In genomic region chr10:128628252-128628651, GRCh38 we compare ENCODE assay signal across 24 cellular contexts.
DNase-seq lines count a peak whose midpoint lies in the region; ATAC-seq, FAIRE-seq and TF ChIP-seq lines count a peak whose summit lies in the region.
"Had no signal": no experiment of that assay in that cellular context is flagged by ENCODE, and none has a peak within 500 bp of the region (broad histone marks: within the 10 kb centered on the region; RNA-seq: fewer than 3 reads in every experiment).

No MANE protein-coding gene starts in this region.

- H3K9me3 Mint-ChIP-seq in nephron progenitor cell (no peaks in the 10 kb centered on the region), progenitor cell of endocrine pancreas (ENCODE audit: low read depth) (no peaks in the 10 kb centered on the region)
- no peaks in the 10 kb centered on the region for H3K9me3 Mint-ChIP-seq in CD4-positive, alpha-beta T cell
- H3K9me3 Mint-ChIP-seq: CD14-positive monocyte; CD4-positive, CD25-positive, alpha-beta regulatory T cell; CD8-positive, alpha-beta T cell had no signal

- H4K20me1 ChIP-seq in K562 (replicated peaks; ENCODE audit: control insufficient read depth, insufficient read depth, low read length) (no peaks in the 10 kb centered on the region), osteoblast (ENCODE audit: insufficient read depth, low read length) (no peaks in the 10 kb centered on the region)
- H4K20me1 ChIP-seq: BLaER1 had no signal

- ATAC-seq in RWPE2 (ENCODE audit: low read depth) (no peak), K562 (no peak), GM19351 (IDR thresholded peaks at IDR 0.05; ENCODE audit: unreplicated experiment) (no peak)
- ATAC-seq in CD4-positive, alpha-beta T cell (ENCODE audit: poor library complexity): no peak
- ATAC-seq: CD8-positive, alpha-beta T cell had no signal

- H3K4me1 ChIP-seq in RWPE2 (ENCODE audit: insufficient read depth, poor library complexity, severe bottlenecking) (peaks cover 4% of the 10 kb centered on the region), K562 (replicated peaks in 1 of 2; ENCODE audit: control insufficient read depth in 2 of 2, insufficient read depth in 2 of 2, low read length in 2 of 2) (peaks cover 17 to 18% of the 10 kb centered on the region in 2 experiments; a peak in 4 of 5 replicates), osteoblast (ENCODE audit: insufficient read depth, low read length) (no peaks in the 10 kb centered on the region), SJCRH30 (no peaks in the 10 kb centered on the region)
- H3K4me1 ChIP-seq: BLaER1, Caco-2 had no signal

- H3K4me2 ChIP-seq in K562 (ENCODE audit: insufficient read depth, low read length) (no peak overlapping the region), osteoblast (ENCODE audit: insufficient read depth, low read length) (no peak overlapping the region)
- H3K4me2 ChIP-seq: BLaER1 had no signal

- H3K4me3 Mint-ChIP-seq in nephron progenitor cell: no peak overlapping the region
- H3K4me3 Mint-ChIP-seq in progenitor cell of endocrine pancreas (ENCODE audit: low read depth): no peak overlapping the region
- no peak overlapping the region for H3K4me3 Mint-ChIP-seq in CD4-positive, alpha-beta T cell
- H3K4me3 Mint-ChIP-seq: CD14-positive monocyte; CD4-positive, CD25-positive, alpha-beta regulatory T cell; CD8-positive, alpha-beta T cell had no signal

- WGBS in K562 (ENCODE audit: insufficient coverage, low coverage, missing lambda C conversion rate): 76% methylated on average over 6 of the region's 6 CpGs

- H3K9me3 ChIP-seq in RWPE2 (ENCODE audit: severe bottlenecking): peaks cover 8% of the 10 kb centered on the region
- peaks cover 2% of the 10 kb centered on the region; the same call in 1 of the 2 replicates for H3K9me3 ChIP-seq in K562 (replicated peaks; ENCODE audit: control insufficient read depth, insufficient read depth, low read depth, low read length)
- peaks cover 3% of the 10 kb centered on the region for H3K9me3 ChIP-seq in osteoblast (ENCODE audit: low read depth, low read length)
- no peaks in the 10 kb centered on the region for H3K9me3 ChIP-seq in SJCRH30 (replicated peaks)
- H3K9me3 ChIP-seq in CD4-positive, alpha-beta T cell (ENCODE audit: control insufficient read depth, low read length): no peaks in the 10 kb centered on the region
- H3K9me3 ChIP-seq: BE2C, BLaER1, Caco-2 had no signal

- TF ChIP-seq CTCF in RWPE2 (IDR thresholded peaks at IDR 0.05; ENCODE audit: poor library complexity, severe bottlenecking): no peak
- no peak for TF ChIP-seq CTCF in K562 (IDR thresholded peaks at IDR 0.05 in 2 of 3, conservative IDR thresholded peaks at IDR 0.05 in 1 of 3; ENCODE audit: insufficient read depth in 2 of 3, low read depth in 1 of 3, low read length in 3 of 3)
- no peak for TF ChIP-seq CTCF in nephron progenitor cell (IDR thresholded peaks at IDR 0.05)
- no peak for TF ChIP-seq CTCF in osteoblast (IDR thresholded peaks at IDR 0.05; ENCODE audit: extremely low read depth, low read depth, low read length)
- TF ChIP-seq CTCF in progenitor cell of endocrine pancreas (IDR thresholded peaks at IDR 0.05; ENCODE audit: unreplicated experiment): no peak
- TF ChIP-seq CTCF in CD4-positive, alpha-beta T cell (IDR thresholded peaks at IDR 0.05): no peak

- peak overlapping the region; percentile 36 for H3K27ac Mint-ChIP-seq in nephron progenitor cell
- H3K27ac Mint-ChIP-seq in progenitor cell of endocrine pancreas: no peak overlapping the region
- H3K27ac Mint-ChIP-seq in CD4-positive, alpha-beta T cell: no peak overlapping the region
- H3K27ac Mint-ChIP-seq: CD8-positive, alpha-beta T cell had no signal

- H3K36me3 ChIP-seq in RWPE2 (ENCODE audit: low read depth) (no peaks in the 10 kb centered on the region), K562 (ENCODE audit: control insufficient read depth, insufficient read depth, low read length) (no peaks in the 10 kb centered on the region), osteoblast (ENCODE audit: insufficient read depth, low read length) (no peaks in the 10 kb centered on the region), SJCRH30 (no peaks in the 10 kb centered on the region)
- H3K36me3 ChIP-seq: BE2C, BLaER1 had no signal

- no TSS peak for BruUV-seq in K562 (replicated peaks; lab: Mats Ljungman, UMichigan)

- H3K36me3 Mint-ChIP-seq in nephron progenitor cell (ENCODE audit: low read depth) (no peaks in the 10 kb centered on the region), progenitor cell of endocrine pancreas (ENCODE audit: insufficient read depth) (no peaks in the 10 kb centered on the region)
- no peaks in the 10 kb centered on the region for H3K36me3 Mint-ChIP-seq in CD4-positive, alpha-beta T cell (ENCODE audit: low read depth)
- H3K36me3 Mint-ChIP-seq: CD14-positive monocyte; CD4-positive, CD25-positive, alpha-beta regulatory T cell; CD8-positive, alpha-beta T cell had no signal

- DNase-seq in RWPE2 (ENCODE audit: low spot score): no peak
- no peak for DNase-seq in K562 (ENCODE audit: extremely low read depth in 1 of 4, low spot score in 3 of 4)
- DNase-seq in nephron progenitor cell: no peak
- peak; percentile 69 for DNase-seq in osteoblast (ENCODE audit: insufficient read length, low spot score, missing footprints)
- DNase-seq in progenitor cell of endocrine pancreas (ENCODE audit: low spot score, unreplicated experiment): no peak
- no peak for DNase-seq in SJCRH30
- DNase-seq in CD4-positive, alpha-beta T cell: no peak
- DNase-seq: 8988T; ACHN; BE2C; C1 segment of cervical spinal cord; Caco-2; Calu3; CD4-positive, CD25-positive, alpha-beta regulatory T cell; CD8-positive, alpha-beta T cell; DMS79 treated with DMSO at 0.1 percent for 48 hours; GF-D8 had no signal

- H2AFZ ChIP-seq in K562 (ENCODE audit: low read depth, low read length) (0 out of 2 replicates have a peak overlapping the region, but pooled peaks have one; percentile 7), osteoblast (ENCODE audit: low read length) (no peak overlapping the region)

- intact Hi-C loops in K562 (cut with micrococcal nuclease): no loop called here
- intact Hi-C loops in CD4-positive, alpha-beta T cell (cut with DNase I, micrococcal nuclease): no loop called here

- no peaks in the 10 kb centered on the region for H3K79me2 ChIP-seq in K562 (ENCODE audit: control insufficient read depth, insufficient read depth, low read length)
- no peaks in the 10 kb centered on the region for H3K79me2 ChIP-seq in osteoblast (ENCODE audit: insufficient read depth, low read length)

- H3K9me1 ChIP-seq in K562 (ENCODE audit: control insufficient read depth, insufficient read depth, low read length): no peaks in the 10 kb centered on the region

- no peak for TF ChIP-seq POLR2A in K562 (conservative IDR thresholded peaks at IDR 0.05)

- POLR2A ChIA-PET in K562 (lab: Yijun Ruan, JAX): no interaction called here
- POLR2A ChIA-PET in CD4-positive, alpha-beta T cell (lab: Charles Lee): no interaction called here

- CTCF ChIA-PET in K562 (lab: Yijun Ruan, JAX; ENCODE audit: low intra/inter-chr PET ratio): no interaction called here
- CTCF ChIA-PET in CD4-positive, alpha-beta T cell (lab: Charles Lee): no interaction called here

- TF ChIP-seq RAD21 in K562 (CRISPR knock-in tag; conservative IDR thresholded peaks at IDR 0.05 in 1 of 2, IDR thresholded peaks at IDR 0.05 in 1 of 2): no peak

- peaks cover 13% of the 10 kb centered on the region for H3K27me3 Mint-ChIP-seq in nephron progenitor cell (ENCODE audit: low read depth, poor library complexity)
- H3K27me3 Mint-ChIP-seq in progenitor cell of endocrine pancreas: peaks cover 14% of the 10 kb centered on the region
- H3K27me3 Mint-ChIP-seq in CD4-positive, alpha-beta T cell: peaks cover 18% of the 10 kb centered on the region
- H3K27me3 Mint-ChIP-seq: CD4-positive, CD25-positive, alpha-beta regulatory T cell had no signal

- H3K27me3 ChIP-seq in RWPE2 (ENCODE audit: insufficient read depth, poor library complexity, severe bottlenecking): no peaks in the 10 kb centered on the region
- H3K27me3 ChIP-seq in K562 (ENCODE audit: control insufficient read depth in 2 of 2, insufficient read depth in 2 of 2, low read length in 2 of 2): no peaks in the 10 kb centered on the region
- no peaks in the 10 kb centered on the region for H3K27me3 ChIP-seq in osteoblast (ENCODE audit: insufficient read depth, low read length)
- H3K27me3 ChIP-seq in SJCRH30: no peaks in the 10 kb centered on the region
- no peaks in the 10 kb centered on the region for H3K27me3 ChIP-seq in CD4-positive, alpha-beta T cell (ENCODE audit: control insufficient read depth, insufficient read depth, low read length)
- H3K27me3 ChIP-seq: BE2C, BLaER1 had no signal

- H3K4me3 ChIP-seq in RWPE2 (ENCODE audit: severe bottlenecking) (no peak overlapping the region), K562 (no peak overlapping the region), osteoblast (ENCODE audit: insufficient read depth, low read length) (no peak overlapping the region), SJCRH30 (no peak overlapping the region)
- H3K4me3 ChIP-seq: BLaER1 had no signal

- FAIRE-seq in K562 (lab: Jason Lieb, UNC): no peak
- FAIRE-seq: A204.1, D721Med, G401.6, GM12891 had no signal

- H3K4me1 Mint-ChIP-seq in nephron progenitor cell: peaks cover 54% of the 10 kb centered on the region
- H3K4me1 Mint-ChIP-seq in progenitor cell of endocrine pancreas (ENCODE audit: low read depth): peaks cover 3% of the 10 kb centered on the region
- no peaks in the 10 kb centered on the region for H3K4me1 Mint-ChIP-seq in CD4-positive, alpha-beta T cell (ENCODE audit: low read depth)
- H3K4me1 Mint-ChIP-seq: CD14-positive monocyte had no signal

- TF ChIP-seq EP300 in K562 (IDR thresholded peaks at IDR 0.05; ENCODE audit: low read length): no peak

- in situ Hi-C loops in K562 (cut with MboI): no loop called here

- no peak overlapping the region for H3K9ac ChIP-seq in K562 (ENCODE audit: insufficient read depth in 1 of 2, low read depth in 2 of 2, low read length in 2 of 2)
- H3K9ac ChIP-seq: BLaER1 had no signal

- peak overlapping the region; percentile 28 for H3K27ac ChIP-seq in RWPE2 (ENCODE audit: poor library complexity, severe bottlenecking)
- H3K27ac ChIP-seq in K562 (ENCODE audit: extremely low read depth, low read depth, low read length): no peak overlapping the region
- no peak overlapping the region for H3K27ac ChIP-seq in osteoblast (ENCODE audit: low read depth, low read length)
- H3K27ac ChIP-seq in SJCRH30: no peak overlapping the region
- no peak overlapping the region for H3K27ac ChIP-seq in CD4-positive, alpha-beta T cell (ENCODE audit: low read depth, low read length)
- H3K27ac ChIP-seq: BLaER1 had no signal

TF ChIP-seq in K562, 482 proteins besides CTCF, POLR2A, EP300 and RAD21:
- no peak for TF ChIP-seq TOE1 (IDR thresholded peaks at IDR 0.05; ENCODE audit: borderline replicate concordance)
- no peak for TF ChIP-seq TOE1 (CRISPR knock-in tag; IDR thresholded peaks at IDR 0.05; ENCODE audit: borderline replicate concordance, low read depth)
- TF ChIP-seq SMARCA4 (IDR thresholded peaks at IDR 0.05): no peak
- TF ChIP-seq NUFIP1 (IDR thresholded peaks at IDR 0.05; ENCODE audit: partially characterized antibody): no peak
- no peak for TF ChIP-seq SRSF1 (IDR thresholded peaks at IDR 0.05; ENCODE audit: low read depth, low read length)
- no peak for TF ChIP-seq RBM25 (IDR thresholded peaks at IDR 0.05; ENCODE audit: low read depth, low read length, severe bottlenecking)
- TF ChIP-seq NCOA4 (IDR thresholded peaks at IDR 0.05; ENCODE audit: partially characterized antibody): no peak
